26 cellular contexts compared by ENCODE assay signal in genomic region chr5:59756373-59757035, GRCh38.
A peak's percentile ranks its signal among the peaks of the same experiment; 100 is the strongest.
DNase-seq lines count a peak whose midpoint lies in the region; ATAC-seq, FAIRE-seq and TF ChIP-seq lines count a peak whose summit lies in the region.
"Had no signal": no experiment of that assay in that cellular context is flagged by ENCODE, and none has a peak within 500 bp of the region (broad histone marks: within the 10 kb centered on the region; RNA-seq: fewer than 3 reads in every experiment).

No MANE protein-coding gene starts in this region.

- H3K9me3 ChIP-seq in GM12878 (replicated peaks; ENCODE audit: control insufficient read depth, insufficient read depth, low read length) = no peaks in the 10 kb centered on the region
- no peaks in the 10 kb centered on the region for H3K9me3 ChIP-seq in liver (ENCODE audit: control insufficient read depth in 4 of 4, low read length in 3 of 4)
- H3K9me3 ChIP-seq in SK-N-SH = no peaks in the 10 kb centered on the region
- H3K9me3 ChIP-seq: BLaER1 treated with 17β-estradiol and CSF1 and Interleukin-3, amounts not matched to agents 10 nM and 100 nM; upper lobe of right lung had no signal

- H3K4me3 ChIP-seq in GM12878 (no peak overlapping the region), liver (ENCODE audit: low read depth in 1 of 3, low read length in 3 of 3) (no peak overlapping the region), SK-N-SH (ENCODE audit: low read depth in 2 of 2, low read length in 1 of 2) (no peak overlapping the region)
- H3K4me3 ChIP-seq: BLaER1 treated with 17β-estradiol and CSF1 and Interleukin-3, amounts not matched to agents 10 nM and 100 nM; upper lobe of right lung had no signal

- no peak for TF ChIP-seq POLR2A in GM12878 (IDR thresholded peaks at IDR 0.05; ENCODE audit: low read depth, low read length)

- TF ChIP-seq EP300 in GM12878 (IDR thresholded peaks at IDR 0.05; ENCODE audit: borderline replicate concordance in 1 of 2, control insufficient read depth in 1 of 2, low read depth in 2 of 2, low read length in 2 of 2) (no peak), SK-N-SH (IDR thresholded peaks at IDR 0.05; ENCODE audit: borderline replicate concordance in 1 of 2, low read depth in 1 of 2, low read length in 1 of 2) (no peak)

- H4K20me1 ChIP-seq in GM12878 (ENCODE audit: control insufficient read depth, insufficient read depth) (no peaks in the 10 kb centered on the region), SK-N-SH (ENCODE audit: insufficient read depth) (no peaks in the 10 kb centered on the region)
- H4K20me1 ChIP-seq: BLaER1 treated with 17β-estradiol and CSF1 and Interleukin-3, amounts not matched to agents 10 nM and 100 nM had no signal

- RAD21 ChIA-PET in GM12878 (lab: Charles Lee; ENCODE audit: unreplicated experiment) = interaction anchor here (0.7 to 1.7 kb wide), 3 partner anchors 8 to 44 kb away, joined by 3 to 6 read pairs (median 3); no protein-coding TSS in a partner anchor

- SMC1A ChIA-PET in GM12878 (lab: Charles Lee; ENCODE audit: uncharacterized antibody, unreplicated experiment) = interaction anchor here (0.8 to 1.5 kb wide), 5 partner anchors 8 to 785 kb away, joined by 3 to 4 read pairs (median 3); no protein-coding TSS in a partner anchor

- no TSS peak for BruUV-seq in GM12878 (replicated peaks; lab: Mats Ljungman, UMichigan)

- POLR2A ChIA-PET in GM12878 (lab: Charles Lee) (interaction anchor here (0.7 kb wide), 1 partner anchor 267 kb away, joined by 7 read pairs; no protein-coding TSS in a partner anchor), SK-N-SH (lab: Yijun Ruan, JAX) (no interaction called here)

- H3K27ac ChIP-seq in GM12878 (ENCODE audit: control insufficient read depth, insufficient read depth) (no peak overlapping the region), liver (ENCODE audit: low read depth in 1 of 2, low read length in 2 of 2) (peak overlapping the region; percentile 25 to 53), SK-N-SH (ENCODE audit: low read depth in 2 of 2, low read length in 1 of 2) (no peak overlapping the region)
- H3K27ac ChIP-seq: BLaER1 treated with 17β-estradiol and CSF1 and Interleukin-3, amounts not matched to agents 10 nM and 100 nM; upper lobe of right lung had no signal

- H3K4me2 ChIP-seq in GM12878 (ENCODE audit: control insufficient read depth, insufficient read depth) (no peak overlapping the region), SK-N-SH (no peak overlapping the region)
- H3K4me2 ChIP-seq: BLaER1 treated with 17β-estradiol and CSF1 and Interleukin-3, amounts not matched to agents 10 nM and 100 nM had no signal

- H3K9me2 ChIP-seq in SK-N-SH = no peaks in the 10 kb centered on the region

- DNase-seq in COLO668 (lab: John Stamatoyannopoulos, UW; ENCODE audit: unreplicated experiment) (peak; percentile 2), HuH-7 (ENCODE audit: low spot score) (peak; percentile 12), GM12878 (ENCODE audit: low read depth, low spot score) (no peak), SK-N-SH (no peak), NCI-H2107 treated with DMSO at 0.1 percent for 48 hours (lab: John Stamatoyannopoulos, UW; ENCODE audit: unreplicated experiment) (no peak), frontal cortex (ENCODE audit: low spot score in 2 of 2) (no peak)
- DNase-seq: activated CD4-positive, alpha-beta T cell treated with anti-CD3 and anti-CD28 coated beads for 4 hours; activated gamma-delta T cell treated with Interleukin-2 at 50 U/mL for 16 hours; activated naive CD8-positive, alpha-beta T cell treated with anti-CD3 and anti-CD28 coated beads, Interleukin-2, amount 50 U/mL, for 24 hours; activated T-cell treated with anti-CD3 and anti-CD28 coated beads, Interleukin-2, amount 50 U/mL, for 24 hours; COR-L47; glutamatergic neuron; IMR-90; NCI-H1105; NCI-H1930; NCI-H345; right cardiac atrium; stimulated activated CD4-positive, alpha-beta T cell treated with anti-CD3 and anti-CD28 coated beads, Interleukin-2, amount 100 ng/mL, for 48 hours; substantia nigra; upper lobe of right lung had no signal

- no peak overlapping the region for H3K9ac ChIP-seq in GM12878 (ENCODE audit: control insufficient read depth, insufficient read depth, low read length)
- H3K9ac ChIP-seq in liver (ENCODE audit: low read depth in 1 of 2, low read length in 2 of 2) = no peak overlapping the region
- no peak overlapping the region for H3K9ac ChIP-seq in SK-N-SH
- H3K9ac ChIP-seq: BLaER1 treated with 17β-estradiol and CSF1 and Interleukin-3, amounts not matched to agents 10 nM and 100 nM had no signal

- ATAC-seq in GM12878 (no peak), HG02970 (IDR thresholded peaks at IDR 0.05; ENCODE audit: low FRiP score, unreplicated experiment) (no peak)
- ATAC-seq: activated naive CD8-positive, alpha-beta T cell treated with anti-CD3 and anti-CD28 coated beads, Interleukin-2, amount 50 U/mL, for 24 hours; right cardiac atrium; Right ventricle myocardium inferior; upper lobe of right lung had no signal

- CTCF ChIA-PET in GM12878 (lab: Yijun Ruan, JAX) (interaction anchor here (1.1 kb wide), 1 partner anchor 44 kb away, joined by 3 read pairs; no protein-coding TSS in a partner anchor), SK-N-SH (lab: Yijun Ruan, JAX) (interaction anchor here (0.8 kb wide), 1 partner anchor 44 kb away, joined by 3 read pairs; no protein-coding TSS in a partner anchor)

- H3K79me2 ChIP-seq in GM12878 (ENCODE audit: control insufficient read depth, insufficient read depth, low read length) (no peaks in the 10 kb centered on the region), SK-N-SH (ENCODE audit: insufficient read depth) (0 out of 2 replicates have a peak, but pooled peaks cover 11% of the 10 kb centered on the region)

- FAIRE-seq in GM12878 (lab: Jason Lieb, UNC) (no peak), frontal cortex (lab: Jason Lieb, UNC) (no peak)
- FAIRE-seq: GM12891, keratinocyte had no signal

- in situ Hi-C loops in GM12878 (cut with MboI) = no loop called here

- intact Hi-C loops in GM12878 (cut with micrococcal nuclease; ENCODE audit: unreplicated experiment) = no loop called here

- H3K4me1 ChIP-seq in GM12878 (ENCODE audit: control insufficient read depth, insufficient read depth, low read length) = no peaks in the 10 kb centered on the region
- H3K4me1 ChIP-seq in liver (ENCODE audit: control insufficient read depth in 4 of 4, insufficient read depth in 4 of 4, low read length in 3 of 4) = peaks cover 1 to 5% (median 2%) of the 10 kb centered on the region in 4 donors
- H3K4me1 ChIP-seq in SK-N-SH (ENCODE audit: control insufficient read depth in 1 of 2, insufficient read depth in 2 of 2, low read depth in 1 of 2, low read length in 1 of 2) = peaks cover 2 to 18% of the 10 kb centered on the region in 2 experiments; a peak in 2 of 4 replicates
- H3K4me1 ChIP-seq: upper lobe of right lung had no signal

- H3K27me3 ChIP-seq in GM12878 (replicated peaks in 1 of 2; ENCODE audit: control insufficient read depth in 2 of 2, insufficient read depth in 2 of 2, low read length in 1 of 2) = no peaks in the 10 kb centered on the region
- H3K27me3 ChIP-seq in liver (ENCODE audit: control insufficient read depth in 4 of 4, insufficient read depth in 4 of 4, low read length in 3 of 4) = no peaks in the 10 kb centered on the region
- H3K27me3 ChIP-seq in SK-N-SH (ENCODE audit: insufficient read depth) = no peaks in the 10 kb centered on the region
- H3K27me3 ChIP-seq: BLaER1 treated with 17β-estradiol and CSF1 and Interleukin-3, amounts not matched to agents 10 nM and 100 nM; upper lobe of right lung had no signal

- TF ChIP-seq RAD21 in GM12878 (IDR thresholded peaks at IDR 0.05; ENCODE audit: insufficient read depth, low read depth, low read length) = no peak
- TF ChIP-seq RAD21 in liver (IDR thresholded peaks at IDR 0.05) = peak in 1 of 2 donors; percentile 7
- no peak for TF ChIP-seq RAD21 in SK-N-SH (IDR thresholded peaks at IDR 0.05; ENCODE audit: low read length)

- H2AFZ ChIP-seq in GM12878 (ENCODE audit: control insufficient read depth, low read depth, low read length) (no peak overlapping the region), SK-N-SH (ENCODE audit: low read depth) (no peak overlapping the region)

- no peaks in the 10 kb centered on the region for H3K36me3 ChIP-seq in GM12878 (ENCODE audit: control insufficient read depth in 2 of 2, insufficient read depth in 2 of 2, low read length in 1 of 2)
- no peaks in the 10 kb centered on the region for H3K36me3 ChIP-seq in liver (ENCODE audit: control insufficient read depth in 4 of 4, insufficient read depth in 3 of 4, low read depth in 1 of 4, low read length in 3 of 4)
- no peaks in the 10 kb centered on the region for H3K36me3 ChIP-seq in SK-N-SH (replicated peaks in 1 of 2; ENCODE audit: control insufficient read depth in 1 of 2, insufficient read depth in 2 of 2, low read length in 1 of 2)
- H3K36me3 ChIP-seq: BLaER1 treated with 17β-estradiol and CSF1 and Interleukin-3, amounts not matched to agents 10 nM and 100 nM; upper lobe of right lung had no signal

- WGBS in GM12878 (ENCODE audit: insufficient coverage, insufficient replicate concordance, low lambda C conversion rate, missing lambda C conversion rate) = 49% methylated on average over 6 of the region's 7 CpGs
- WGBS in liver = 57% methylated on average over 7 of the region's 7 CpGs
- 81% methylated on average over 7 of the region's 7 CpGs for WGBS in SK-N-SH (ENCODE audit: low lambda C conversion rate)

- TF ChIP-seq CTCF in GM12878 (IDR thresholded peaks at IDR 0.05 in 2 of 3, conservative IDR thresholded peaks at IDR 0.05 in 1 of 3; ENCODE audit: control insufficient read depth in 2 of 3, extremely low read depth in 1 of 3, insufficient read depth in 1 of 3, low read depth in 3 of 3, low read length in 3 of 3) (no peak), liver (IDR thresholded peaks at IDR 0.05; ENCODE audit: low read depth, low read length, missing input control) (no peak), SK-N-SH (IDR thresholded peaks at IDR 0.05) (no peak)

- H3F3A ChIP-seq in SK-N-SH (replicated peaks; ENCODE audit: insufficient read depth) = peaks cover 17% of the 10 kb centered on the region

TF ChIP-seq in GM12878, 131 proteins besides CTCF, POLR2A, EP300 and RAD21 (continues in another document):
- TF ChIP-seq SRF (IDR thresholded peaks at IDR 0.05; ENCODE audit: low read depth in 2 of 2, low read length in 2 of 2) = no peak
- TF ChIP-seq ZNF217 (IDR thresholded peaks at IDR 0.05) = no peak

TF ChIP-seq in liver, 16 proteins besides CTCF, POLR2A, EP300 and RAD21 (continues in another document):
- peak; percentile 99 for TF ChIP-seq SP1 (IDR thresholded peaks at IDR 0.05)
- peak; percentile 72 for TF ChIP-seq YY1 (IDR thresholded peaks at IDR 0.05)
- TF ChIP-seq, protein P1, sequence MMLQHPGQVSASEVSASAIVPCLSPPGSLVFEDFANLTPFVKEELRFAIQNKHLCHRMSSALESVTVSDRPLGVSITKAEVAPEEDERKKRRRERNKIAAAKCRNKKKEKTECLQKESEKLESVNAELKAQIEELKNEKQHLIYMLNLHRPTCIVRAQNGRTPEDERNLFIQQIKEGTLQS (IDR thresholded peaks at IDR 0.05) = peak; percentile 99

TF ChIP-seq in SK-N-SH, 30 proteins besides CTCF, POLR2A, EP300 and RAD21:
- TF ChIP-seq RXRA (IDR thresholded peaks at IDR 0.05; ENCODE audit: borderline replicate concordance, low read depth) (no peak), FOXM1 (IDR thresholded peaks at IDR 0.05; ENCODE audit: low read depth) (no peak)

Comparison
In these comparisons a context has a peak if more than half of its experiments do, and no peak if none do; other contexts are left out.
1. DNase-seq: peak in COLO668 (single experiment) and HuH-7 (single experiment); none in GM12878 (single experiment), SK-N-SH (single experiment), NCI-H2107 treated with DMSO at 0.1 percent for 48 hours (single experiment) and frontal cortex (0 of 2).
2. H3K27ac ChIP-seq: peak in liver (2 of 2); none in GM12878 (single experiment) and SK-N-SH (0 of 2).